ENCODE assay signal across 20 cellular contexts in the genomic region with DNA sequence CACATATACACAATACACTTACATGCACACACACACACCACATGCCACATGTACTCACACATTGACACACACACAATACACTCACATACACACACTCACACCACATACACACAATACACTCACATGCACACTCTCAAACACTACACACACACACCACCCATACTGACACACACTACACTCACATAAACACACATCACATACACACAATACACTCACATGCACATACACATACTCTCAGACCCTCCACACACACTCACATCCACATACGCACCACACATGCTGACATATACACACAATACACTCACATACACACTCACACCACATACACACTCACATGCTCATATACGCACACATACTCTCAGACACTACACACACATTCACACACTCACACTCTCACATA.
"Had no signal": no experiment of that assay in that cellular context is flagged by ENCODE, and none has a peak within 500 bp of the region (broad histone marks: within the 10 kb centered on the region; RNA-seq: fewer than 3 reads in every experiment).

No MANE protein-coding gene starts in this region.

- H3K27ac ChIP-seq: esophagus squamous epithelium, lower lobe of right lung, neutrophil, pancreas, skin epidermis, spleen, thoracic aorta, tibial nerve, upper lobe of left lung, uterus had no signal

- ATAC-seq: effector memory CD8-positive, alpha-beta T cell; left ventricle myocardium superior; lower lobe of right lung; pancreas; stimulated activated naive CD8-positive, alpha-beta T cell treated with anti-CD3 and anti-CD28 coated beads, Interleukin-15, Interleukin-2, amounts not matched to agents 100 U/mL and 50 U/mL, for 24 hours had no signal

- H3K9me3 ChIP-seq: esophagus squamous epithelium, lower lobe of right lung, neutrophil, pancreas, spleen, thoracic aorta, tibial nerve, upper lobe of left lung, uterus had no signal

- DNase-seq: cortex of kidney; effector memory CD8-positive, alpha-beta T cell; erythroblast; esophagus squamous epithelium; left ventricle myocardium superior; lower lobe of right lung; natural killer cell; pancreas; spleen; stimulated activated CD4-positive, alpha-beta T cell treated with anti-CD3 and anti-CD28 coated beads, Interleukin-4, amount 100 ng/mL, for 4 hours; stimulated activated naive CD8-positive, alpha-beta T cell treated with anti-CD3 and anti-CD28 coated beads, Interleukin-15, Interleukin-2, amounts not matched to agents 100 U/mL and 50 U/mL, for 24 hours; substantia nigra; upper lobe of left lung; uterus had no signal

- H3K27me3 ChIP-seq: esophagus squamous epithelium, neutrophil, pancreas, tibial nerve, upper lobe of left lung, uterus had no signal

- H3K4me1 ChIP-seq: lower lobe of right lung, pancreas, spleen, upper lobe of left lung, uterus had no signal

- H3K36me3 ChIP-seq: lower lobe of right lung, neutrophil, pancreas, spleen, thoracic aorta, tibial nerve, upper lobe of left lung, uterus had no signal

- H3K4me3 ChIP-seq: esophagus squamous epithelium, lower lobe of right lung, pancreas, skin epidermis, spleen, thoracic aorta, tibial nerve, upper lobe of left lung, uterus had no signal

- FAIRE-seq: endometrium, frontal cortex, pancreas had no signal
